2 cellular contexts compared by ENCODE assay signal in the genomic region with DNA sequence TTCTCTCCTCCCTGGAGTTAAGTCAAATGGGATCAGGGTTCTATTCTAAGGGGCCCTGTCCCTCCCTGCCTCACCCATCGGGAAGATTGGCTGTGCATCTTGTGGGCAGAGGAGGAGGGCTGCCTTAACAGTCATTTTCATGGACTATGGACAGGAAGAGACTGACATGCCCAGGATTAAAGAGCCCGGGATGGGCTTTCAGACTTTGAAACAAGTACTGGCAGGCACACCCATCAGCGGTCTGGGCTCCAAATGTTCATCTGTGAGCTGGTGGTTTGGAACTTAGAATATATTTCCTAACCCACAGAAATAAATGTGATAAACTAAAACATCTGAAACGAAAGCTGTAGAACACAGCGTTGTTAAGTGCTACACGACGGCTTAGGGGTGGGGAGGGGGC.
TF ChIP-seq lines count a peak whose summit lies in the region.

No MANE protein-coding gene starts in this region.

TF ChIP-seq in HepG2, 621 proteins besides CTCF, POLR2A, EP300 and RAD21:
- TF ChIP-seq SAP130 (CRISPR knock-in tag; IDR thresholded peaks at IDR 0.05; ENCODE audit: low read depth) (peak; percentile 28; the same call in 1 of the 2 replicates), ZNF564 (CRISPR knock-in tag; IDR thresholded peaks at IDR 0.05) (no peak), HNF4G (IDR thresholded peaks at IDR 0.05; ENCODE audit: borderline replicate concordance, low read depth, low read length) (peak; percentile 18; the same call in 1 of the 2 replicates), HNF4G (CRISPR knock-in tag; IDR thresholded peaks at IDR 0.05; ENCODE audit: borderline replicate concordance, low read depth) (no peak), SP2 (CRISPR knock-in tag; IDR thresholded peaks at IDR 0.05) (no peak), MAFK (conservative IDR thresholded peaks at IDR 0.05 in 1 of 2, IDR thresholded peaks at IDR 0.05 in 1 of 2; ENCODE audit: low read length in 2 of 2) (no peak), TEAD3 (CRISPR knock-in tag; optimal IDR thresholded peaks at IDR 0.05; ENCODE audit: borderline replicate concordance) (no peak), SNRNP70 (IDR thresholded peaks at IDR 0.05; ENCODE audit: low read depth, low read length) (no peak), STAT6 (CRISPR knock-in tag; IDR thresholded peaks at IDR 0.05; ENCODE audit: borderline replicate concordance) (no peak), ARNTL (CRISPR knock-in tag; IDR thresholded peaks at IDR 0.05) (no peak), SRSF1 (optimal IDR thresholded peaks at IDR 0.05; ENCODE audit: low read depth, low read length) (no peak), HNF4A (CRISPR knock-in tag; IDR thresholded peaks at IDR 0.05) (peak; percentile 39; the same call in 1 of the 2 replicates), YEATS2 (CRISPR knock-in tag; IDR thresholded peaks at IDR 0.05; ENCODE audit: borderline replicate concordance) (no peak), ELF3 (CRISPR knock-in tag; IDR thresholded peaks at IDR 0.05) (no peak)
- TF ChIP-seq, protein P1, sequence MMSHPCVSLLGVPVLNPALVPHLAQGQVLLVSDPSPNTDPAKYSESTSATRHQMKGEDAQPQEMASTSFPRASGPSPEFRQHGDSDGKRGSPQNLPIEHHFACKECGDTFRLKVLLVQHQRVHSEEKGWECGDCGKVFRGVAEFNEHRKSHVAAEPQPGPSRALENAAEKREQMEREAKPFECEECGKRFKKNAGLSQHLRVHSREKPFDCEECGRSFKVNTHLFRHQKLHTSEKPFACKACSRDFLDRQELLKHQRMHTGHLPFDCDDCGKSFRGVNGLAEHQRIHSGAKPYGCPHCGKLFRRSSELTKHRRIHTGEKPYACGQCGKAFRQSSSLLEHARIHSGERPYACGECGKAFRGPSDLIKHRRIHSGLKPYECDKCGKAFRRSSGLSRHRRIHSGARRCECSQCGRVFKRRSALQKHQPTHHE (CRISPR knock-in tag; IDR thresholded peaks at IDR 0.05; ENCODE audit: borderline replicate concordance): no peak
- TF ChIP-seq, protein P2, sequence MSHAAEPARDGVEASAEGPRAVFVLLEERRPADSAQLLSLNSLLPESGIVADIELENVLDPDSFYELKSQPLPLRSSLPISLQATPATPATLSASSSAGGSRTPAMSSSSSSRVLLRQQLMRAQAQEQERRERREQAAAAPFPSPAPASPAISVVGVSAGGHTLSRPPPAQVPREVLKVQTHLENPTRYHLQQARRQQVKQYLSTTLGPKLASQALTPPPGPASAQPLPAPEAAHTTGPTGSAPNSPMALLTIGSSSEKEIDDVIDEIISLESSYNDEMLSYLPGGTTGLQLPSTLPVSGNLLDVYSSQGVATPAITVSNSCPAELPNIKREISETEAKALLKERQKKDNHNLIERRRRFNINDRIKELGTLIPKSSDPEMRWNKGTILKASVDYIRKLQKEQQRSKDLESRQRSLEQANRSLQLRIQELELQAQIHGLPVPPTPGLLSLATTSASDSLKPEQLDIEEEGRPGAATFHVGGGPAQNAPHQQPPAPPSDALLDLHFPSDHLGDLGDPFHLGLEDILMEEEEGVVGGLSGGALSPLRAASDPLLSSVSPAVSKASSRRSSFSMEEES (CRISPR knock-in tag; IDR thresholded peaks at IDR 0.05): no peak
- TF ChIP-seq, protein P3, sequence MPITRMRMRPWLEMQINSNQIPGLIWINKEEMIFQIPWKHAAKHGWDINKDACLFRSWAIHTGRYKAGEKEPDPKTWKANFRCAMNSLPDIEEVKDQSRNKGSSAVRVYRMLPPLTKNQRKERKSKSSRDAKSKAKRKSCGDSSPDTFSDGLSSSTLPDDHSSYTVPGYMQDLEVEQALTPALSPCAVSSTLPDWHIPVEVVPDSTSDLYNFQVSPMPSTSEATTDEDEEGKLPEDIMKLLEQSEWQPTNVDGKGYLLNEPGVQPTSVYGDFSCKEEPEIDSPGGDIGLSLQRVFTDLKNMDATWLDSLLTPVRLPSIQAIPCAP (CRISPR knock-in tag; IDR thresholded peaks at IDR 0.05; ENCODE audit: low read depth): no peak
- TF ChIP-seq, protein P4, sequence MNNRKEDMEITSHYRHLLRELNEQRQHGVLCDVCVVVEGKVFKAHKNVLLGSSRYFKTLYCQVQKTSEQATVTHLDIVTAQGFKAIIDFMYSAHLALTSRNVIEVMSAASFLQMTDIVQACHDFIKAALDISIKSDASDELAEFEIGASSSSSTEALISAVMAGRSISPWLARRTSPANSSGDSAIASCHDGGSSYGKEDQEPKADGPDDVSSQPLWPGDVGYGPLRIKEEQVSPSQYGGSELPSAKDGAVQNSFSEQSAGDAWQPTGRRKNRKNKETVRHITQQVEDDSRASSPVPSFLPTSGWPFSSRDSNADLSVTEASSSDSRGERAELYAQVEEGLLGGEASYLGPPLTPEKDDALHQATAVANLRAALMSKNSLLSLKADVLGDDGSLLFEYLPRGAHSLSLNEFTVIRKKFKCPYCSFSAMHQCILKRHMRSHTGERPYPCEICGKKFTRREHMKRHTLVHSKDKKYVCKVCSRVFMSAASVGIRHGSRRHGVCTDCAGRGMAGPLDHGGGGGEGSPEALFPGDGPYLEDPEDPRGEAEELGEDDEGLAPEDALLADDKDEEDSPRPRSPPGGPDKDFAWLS (CRISPR knock-in tag; IDR thresholded peaks at IDR 0.05; ENCODE audit: borderline replicate concordance): no peak

TF ChIP-seq in SK-N-SH, 30 proteins besides CTCF, POLR2A, EP300 and RAD21:
- TF ChIP-seq USF2 (IDR thresholded peaks at IDR 0.05; ENCODE audit: borderline replicate concordance, low read depth, low read length) (no peak), FOSL2 (IDR thresholded peaks at IDR 0.05; ENCODE audit: borderline replicate concordance, low read depth) (no peak), RFX5 (IDR thresholded peaks at IDR 0.05; ENCODE audit: low read length) (no peak), RCOR1 (IDR thresholded peaks at IDR 0.05; ENCODE audit: low read length) (no peak), TEAD4 (IDR thresholded peaks at IDR 0.05; ENCODE audit: borderline replicate concordance, insufficient read depth) (no peak), EZH2phosphoT487 (IDR thresholded peaks at IDR 0.05; ENCODE audit: borderline replicate concordance, low read depth) (no peak), RXRA (IDR thresholded peaks at IDR 0.05; ENCODE audit: borderline replicate concordance, low read depth) (no peak), NRF1 (IDR thresholded peaks at IDR 0.05; ENCODE audit: low read depth, low read length) (no peak), ELF1 (IDR thresholded peaks at IDR 0.05) (no peak), SIN3A (IDR thresholded peaks at IDR 0.05; ENCODE audit: borderline replicate concordance, low read depth, low read length) (no peak)
